Comparison of ENCODE assay signal across 8 cellular contexts in the genomic region with DNA sequence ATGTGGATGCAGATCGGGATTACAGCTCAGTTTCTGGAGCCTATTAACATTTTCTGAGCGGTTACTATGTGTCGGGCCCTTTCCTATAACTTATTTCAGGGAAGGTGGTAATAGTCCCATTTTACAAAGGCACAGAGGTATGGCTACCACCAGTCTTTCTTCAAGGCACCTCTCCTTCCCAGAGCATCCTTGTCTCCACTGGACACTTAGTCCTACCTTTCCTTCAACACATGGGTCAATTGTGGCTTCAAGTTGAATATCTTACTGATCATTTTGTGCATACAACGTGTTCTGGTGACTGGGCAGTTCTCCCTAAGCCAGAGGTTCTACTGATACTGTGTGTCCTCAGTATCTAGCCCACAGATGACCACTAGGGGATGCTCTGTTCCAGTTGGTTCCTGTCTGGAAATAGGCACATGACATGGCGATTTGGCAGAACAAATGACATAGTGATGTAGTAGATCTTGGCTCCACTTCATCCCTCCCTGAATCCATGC.
A peak's percentile ranks its signal among the peaks of the same experiment; 100 is the strongest.
DNase-seq lines count a peak whose midpoint lies in the region; ATAC-seq, FAIRE-seq and TF ChIP-seq lines count a peak whose summit lies in the region.

No MANE protein-coding gene starts in this region.

- TF ChIP-seq EP300 in H1 (IDR thresholded peaks at IDR 0.05; ENCODE audit: borderline replicate concordance in 1 of 2, low read depth in 2 of 2, low read length in 2 of 2) (no peak), transverse colon (IDR thresholded peaks at IDR 0.05; ENCODE audit: low read depth) (no peak)

- no peak for TF ChIP-seq POLR2A in H1 (IDR thresholded peaks at IDR 0.05; ENCODE audit: control extremely low read depth in 1 of 2, low read depth in 2 of 2, low read length in 2 of 2)
- TF ChIP-seq POLR2A in transverse colon (IDR thresholded peaks at IDR 0.05) = no peak

- H3K36me3 ChIP-seq in H1 (ENCODE audit: control insufficient read depth in 2 of 4, insufficient read depth in 4 of 4, low read length in 3 of 4) (no peaks in the 10 kb centered on the region), transverse colon (no peaks in the 10 kb centered on the region)

- peak; percentile 55 to 100 (median 96) for TF ChIP-seq CTCF in H1 (IDR thresholded peaks at IDR 0.05; ENCODE audit: control extremely low read depth in 1 of 3, insufficient read depth in 1 of 3, low read depth in 1 of 3, low read length in 3 of 3)
- peak; percentile 46 to 69 (median 56) for TF ChIP-seq CTCF in transverse colon (IDR thresholded peaks at IDR 0.05)

- no peak overlapping the region for H2AK5ac ChIP-seq in H1 (ENCODE audit: low read depth, low read length)

- no peak overlapping the region for H3K14ac ChIP-seq in H1 (ENCODE audit: insufficient read length)

- H2BK12ac ChIP-seq in H1 (ENCODE audit: low read depth, low read length) = peak overlapping the region; percentile 50; the same call in 1 of the 2 replicates

- H3K23me2 ChIP-seq in H1 (ENCODE audit: low read depth, low read length) = no peaks in the 10 kb centered on the region

- H3K4me2 ChIP-seq in H1 (ENCODE audit: insufficient read depth in 1 of 2, low read depth in 2 of 2, low read length in 2 of 2) = no peak overlapping the region

- H3K18ac ChIP-seq in H1 (ENCODE audit: extremely low read depth, low read length) = no peak overlapping the region

- H3K27me3 ChIP-seq in H1 (replicated peaks in 1 of 4; ENCODE audit: control insufficient read depth in 3 of 4, extremely low read depth in 1 of 4, insufficient read depth in 3 of 4, low read length in 3 of 4) (no peaks in the 10 kb centered on the region), transverse colon (no peaks in the 10 kb centered on the region)

- H2BK15ac ChIP-seq in H1 (ENCODE audit: low read length) = 0 out of 2 replicates have a peak overlapping the region, but pooled peaks have one; percentile 18

- no peaks in the 10 kb centered on the region for H4K20me1 ChIP-seq in H1 (replicated peaks in 1 of 2; ENCODE audit: control insufficient read depth in 1 of 2, insufficient read depth in 2 of 2, low read length in 2 of 2)

- H3K56ac ChIP-seq in H1 (replicated peaks; ENCODE audit: insufficient read length, low read depth, low read length) = no peak overlapping the region

- H4K5ac ChIP-seq in H1 (ENCODE audit: insufficient read length, low read depth, low read length) = no peak overlapping the region

- H3K27ac ChIP-seq in H1 (ENCODE audit: low read depth, low read length) (no peak overlapping the region), transverse colon (no peak overlapping the region)

- no peak for DNase-seq in Right ventricle myocardium inferior (ENCODE audit: missing footprints)
- no peak for DNase-seq in cardiac septum (ENCODE audit: low spot score)
- DNase-seq in NCI-H524 treated with DMSO at 0.1 percent for 48 hours (lab: John Stamatoyannopoulos, UW) = peak; percentile 37
- DNase-seq in activated CD4-positive, alpha-beta T cell treated with anti-CD3 and anti-CD28 coated beads for 4 hours = peak; percentile 40 to 55
- peak in 1 of 2 experiments; percentile 73 for DNase-seq in H1 (ENCODE audit: low read depth in 1 of 2, low spot score in 2 of 2)
- DNase-seq in mucosa of gallbladder (ENCODE audit: low spot score) = peak; percentile 63
- DNase-seq in transverse colon = peak; percentile 67

- peak; percentile 88 for ATAC-seq in Right ventricle myocardium inferior
- ATAC-seq in HG03064 (IDR thresholded peaks at IDR 0.05; ENCODE audit: low read depth, unreplicated experiment) = peak; percentile 70

- H3K9me3 ChIP-seq in H1 (ENCODE audit: insufficient read depth in 2 of 2, low read depth in 1 of 2, low read length in 1 of 2) (no peaks in the 10 kb centered on the region), transverse colon (no peaks in the 10 kb centered on the region)

- no peak overlapping the region for H4K8ac ChIP-seq in H1 (ENCODE audit: extremely low read depth, insufficient read depth, low read length)

- H3K79me2 ChIP-seq in H1 (ENCODE audit: control insufficient read depth in 1 of 2, insufficient read depth in 2 of 2, low read length in 2 of 2) = no peaks in the 10 kb centered on the region

- POLR2A ChIA-PET in H1 (lab: Charles Lee; ENCODE audit: partially characterized antibody) = no interaction called here

- H3K9ac ChIP-seq in H1 (replicated peaks in 1 of 4; ENCODE audit: extremely low read depth in 1 of 4, low read depth in 3 of 4, low read length in 3 of 4) = no peak overlapping the region

- in situ Hi-C loops in transverse colon (cut with MboI; ENCODE audit: low pct_ligation_motif_present in 1 of 4, low pct_unique_long_range_greater_than_20kb in 1 of 4, low sequenced_read_pairs in 3 of 4) = loop anchor here in 3 of 4 donors (25.0 kb wide), 3 partner anchors 160 to 485 kb away; no protein-coding TSS in a partner anchor

- H2AFZ ChIP-seq in H1 (ENCODE audit: low read length) = peak overlapping the region; percentile 86; the same call in 1 of the 2 replicates

- no peak overlapping the region for H2BK5ac ChIP-seq in H1 (ENCODE audit: low read depth, low read length)

- H3K4me1 ChIP-seq in H1 (replicated peaks in 1 of 4; ENCODE audit: control insufficient read depth in 3 of 4, insufficient read depth in 4 of 4, low read length in 3 of 4) (peaks cover 0 to 3% (median 0%) of the 10 kb centered on the region in 4 experiments; a peak in 1 of 7 replicates), transverse colon (no peaks in the 10 kb centered on the region)

- peak; percentile 96 for FAIRE-seq in H1 (lab: Jason Lieb, UNC)

- CTCF ChIA-PET in H1 (lab: Charles Lee; ENCODE audit: partially characterized antibody) = interaction anchor here (0.7 to 6.2 kb wide), 60 partner anchors 9 to 495 kb away, joined by 3 to 97 read pairs (median 4); a partner anchor contains a TSS

- WGBS in H1 (ENCODE audit: extremely low coverage in 1 of 2, insufficient coverage in 1 of 2, insufficient read length in 1 of 2, insufficient replicate concordance in 2 of 2, low coverage in 1 of 2, low lambda C conversion rate in 2 of 2, missing lambda C conversion rate in 1 of 2), 2 experiments = 35% methylated on average over 5 of the region's 5 CpGs; no CpG with 5 or more reads in 1 of the 2 experiments
- WGBS in transverse colon (ENCODE audit: low coverage in 1 of 2), 2 donors = 30 to 45% methylated on average over 3 to 5 of the region's 5 CpGs

- intact Hi-C loops in Right ventricle myocardium inferior (cut with DNase I) (loop anchor here (1.0 to 10.0 kb wide), 5 partner anchors 63 to 287 kb away; no protein-coding TSS in a partner anchor), cardiac septum (cut with DNase I) (loop anchor here (1.0 to 5.0 kb wide), 5 partner anchors 61 to 290 kb away; a partner anchor contains a TSS), transverse colon (cut with DNase I; ENCODE audit: low total_unique reads) (loop anchor here (5.0 kb wide), 1 partner anchor 40 kb away; no protein-coding TSS in a partner anchor)

- no peak overlapping the region for H2BK20ac ChIP-seq in H1 (ENCODE audit: low read length)

- no peak overlapping the region for H3K23ac ChIP-seq in H1 (ENCODE audit: insufficient read length)

- peak; percentile 89 to 90 for TF ChIP-seq RAD21 in H1 (IDR thresholded peaks at IDR 0.05 in 1 of 2, conservative IDR thresholded peaks at IDR 0.05 in 1 of 2; ENCODE audit: low read depth in 2 of 2, low read length in 2 of 2)

- no peak overlapping the region for H3K4ac ChIP-seq in H1 (replicated peaks; ENCODE audit: insufficient read length, low read depth, low read length)

- no peaks in the 10 kb centered on the region for H3K79me1 ChIP-seq in H1 (ENCODE audit: low read depth, low read length)

- no peak overlapping the region for H2BK120ac ChIP-seq in H1 (replicated peaks; ENCODE audit: low read depth, low read length)

- no peak overlapping the region for H4K91ac ChIP-seq in H1 (replicated peaks; ENCODE audit: insufficient read length, low read length)

- no peak overlapping the region for H3K4me3 ChIP-seq in H1 (ENCODE audit: extremely low read depth in 1 of 4, insufficient read depth in 2 of 4, low read depth in 3 of 4, low read length in 4 of 4)
- H3K4me3 ChIP-seq in transverse colon = no peak overlapping the region

TF ChIP-seq in H1, 55 proteins besides CTCF, POLR2A, EP300 and RAD21 (continues in another document):
- TF ChIP-seq, protein P1, sequence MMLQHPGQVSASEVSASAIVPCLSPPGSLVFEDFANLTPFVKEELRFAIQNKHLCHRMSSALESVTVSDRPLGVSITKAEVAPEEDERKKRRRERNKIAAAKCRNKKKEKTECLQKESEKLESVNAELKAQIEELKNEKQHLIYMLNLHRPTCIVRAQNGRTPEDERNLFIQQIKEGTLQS (IDR thresholded peaks at IDR 0.05; ENCODE audit: insufficient read depth, low read depth, low read length) = 0 out of 2 replicates have a peak, but pooled peaks have one; percentile 51
- TF ChIP-seq TCF12 (IDR thresholded peaks at IDR 0.05; ENCODE audit: low read depth, low read length) = 0 out of 2 replicates have a peak, but pooled peaks have one; percentile 51
- TF ChIP-seq SIRT6 (IDR thresholded peaks at IDR 0.05; ENCODE audit: low read length) = no peak
- no peak for TF ChIP-seq NANOG (IDR thresholded peaks at IDR 0.05; ENCODE audit: insufficient read depth, low read depth, low read length, poor library complexity, severe bottlenecking)
- peak; percentile 92 for TF ChIP-seq BACH1 (IDR thresholded peaks at IDR 0.05; ENCODE audit: low read length)
- TF ChIP-seq RBBP5 (IDR thresholded peaks at IDR 0.05; ENCODE audit: borderline replicate concordance, low read depth, low read length) = no peak
- 0 out of 2 replicates have a peak, but pooled peaks have one; percentile 22 for TF ChIP-seq CREB1 (IDR thresholded peaks at IDR 0.05)
- TF ChIP-seq ASH2L (IDR thresholded peaks at IDR 0.05; ENCODE audit: low read length) = no peak
- TF ChIP-seq MAFK (IDR thresholded peaks at IDR 0.05; ENCODE audit: low read depth, low read length) = peak; percentile 81; the same call in 1 of the 2 replicates
- TF ChIP-seq BCL11A (IDR thresholded peaks at IDR 0.05; ENCODE audit: low read depth in 2 of 2, low read length in 2 of 2) = no peak
- no peak for TF ChIP-seq SP1 (IDR thresholded peaks at IDR 0.05; ENCODE audit: low read depth, low read length)
- TF ChIP-seq, protein P2, sequence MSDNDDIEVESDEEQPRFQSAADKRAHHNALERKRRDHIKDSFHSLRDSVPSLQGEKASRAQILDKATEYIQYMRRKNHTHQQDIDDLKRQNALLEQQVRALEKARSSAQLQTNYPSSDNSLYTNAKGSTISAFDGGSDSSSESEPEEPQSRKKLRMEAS (IDR thresholded peaks at IDR 0.05) = peak; percentile 36; the same call in 1 of the 2 replicates
- TF ChIP-seq, protein P3, sequence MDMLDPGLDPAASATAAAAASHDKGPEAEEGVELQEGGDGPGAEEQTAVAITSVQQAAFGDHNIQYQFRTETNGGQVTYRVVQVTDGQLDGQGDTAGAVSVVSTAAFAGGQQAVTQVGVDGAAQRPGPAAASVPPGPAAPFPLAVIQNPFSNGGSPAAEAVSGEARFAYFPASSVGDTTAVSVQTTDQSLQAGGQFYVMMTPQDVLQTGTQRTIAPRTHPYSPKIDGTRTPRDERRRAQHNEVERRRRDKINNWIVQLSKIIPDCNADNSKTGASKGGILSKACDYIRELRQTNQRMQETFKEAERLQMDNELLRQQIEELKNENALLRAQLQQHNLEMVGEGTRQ (IDR thresholded peaks at IDR 0.05; ENCODE audit: low read length) = peak; percentile 36; the same call in 1 of the 2 replicates

Comparison
In these comparisons a context has a peak if more than half of its experiments do, and no peak if none do; other contexts are left out.
1. DNase-seq: peak in NCI-H524 treated with DMSO at 0.1 percent for 48 hours (single experiment), activated CD4-positive, alpha-beta T cell treated with anti-CD3 and anti-CD28 coated beads for 4 hours (2 of 2), mucosa of gallbladder (single experiment) and transverse colon (single experiment); none in Right ventricle myocardium inferior (single experiment) and cardiac septum (single experiment).